ENCODE assay signal across 9 cellular contexts in genomic region chr2:27322301-27322765, GRCh38. TPM values are rescaled to one million over a fixed set of nuclear protein-coding genes. Genes with fewer than 3 reads are reported as not detected.
DNase-seq lines count a peak whose midpoint lies in the region; ATAC-seq and TF ChIP-seq lines count a peak whose summit lies in the region.
"Had no signal": no experiment of that assay in that cellular context is flagged by ENCODE, and none has a peak within 500 bp of the region (broad histone marks: within the 10 kb centered on the region; RNA-seq: fewer than 3 reads in every experiment).

No MANE protein-coding gene starts in this region.

- H3K4me3 Mint-ChIP-seq in activated T-cell treated with anti-CD3 and anti-CD28 coated beads, Interleukin-2, amount 50 U/mL, for 4 hours = peak overlapping the region; percentile 99

- in situ Hi-C loops in IMR-90 (cut with MboI; ENCODE audit: low sequenced_read_pairs) = no loop called here

- peak overlapping the region; percentile 57; the same call in 2 of the 3 replicates for H2BK15ac ChIP-seq in IMR-90 (ENCODE audit: low read depth, low read length)

- H3K9me1 ChIP-seq in IMR-90 (ENCODE audit: insufficient read depth, low read length) = peaks cover 12% of the 10 kb centered on the region; the same call in 1 of the 2 replicates

- H3K9me3 Mint-ChIP-seq in activated T-cell treated with anti-CD3 and anti-CD28 coated beads, Interleukin-2, amount 50 U/mL, for 4 hours = no peaks in the 10 kb centered on the region

- H2BK5ac ChIP-seq in IMR-90 (ENCODE audit: low read depth, low read length, poor library complexity, severe bottlenecking) = peak overlapping the region; percentile 27

- H3K4me1 ChIP-seq in IMR-90 (ENCODE audit: control insufficient read depth, insufficient read depth, low read length) = peaks cover 7% of the 10 kb centered on the region

- no peaks in the 10 kb centered on the region for H4K20me1 ChIP-seq in IMR-90 (ENCODE audit: insufficient read depth, low read length)

- DNase-seq in ELF-1 (ENCODE audit: low read depth, low spot score) (peak; percentile 19), IMR-90 (peak; percentile 8), left cardiac atrium (peak; percentile 35), skeletal muscle cell (ENCODE audit: low read depth) (no peak), DMS153 (lab: John Stamatoyannopoulos, UW) (no peak), NCI-H1417 treated with DMSO at 0.1 percent for 48 hours (lab: John Stamatoyannopoulos, UW) (no peak), NCI-H2196 (lab: John Stamatoyannopoulos, UW; ENCODE audit: unreplicated experiment) (no peak)
- DNase-seq in activated T-cell treated with anti-CD3 and anti-CD28 coated beads, Interleukin-2, amount 50 U/mL, for 4 hours = no peak

- peak overlapping the region; percentile 72 for H3K27ac ChIP-seq in IMR-90 (ENCODE audit: insufficient read depth, low read length)

- H3K4me2 ChIP-seq in IMR-90 (ENCODE audit: low read depth, low read length) = peak overlapping the region; percentile 84

- intact Hi-C loops in IMR-90 (cut with micrococcal nuclease) = loop anchor here (5.0 kb wide), 1 partner anchor 35 kb away; the partner anchor contains the start of gene GTF3C2
- intact Hi-C loops in left cardiac atrium (cut with DNase I) = loop anchor here in 1 of 2 donors (5.0 kb wide), 1 partner anchor 45 kb away; no protein-coding TSS in a partner anchor

- peak overlapping the region; percentile 95 for H2AK5ac ChIP-seq in IMR-90 (ENCODE audit: low read depth, low read length)

- peaks cover 20% of the 10 kb centered on the region for H3K4me1 Mint-ChIP-seq in activated T-cell treated with anti-CD3 and anti-CD28 coated beads, Interleukin-2, amount 50 U/mL, for 4 hours (ENCODE audit: low read depth)

- peak overlapping the region; percentile 92 for H2AFZ ChIP-seq in IMR-90 (replicated peaks; ENCODE audit: low read length, poor library complexity)

- H3K9ac ChIP-seq in IMR-90 (ENCODE audit: low read depth, low read length) = peak overlapping the region; percentile 70

- no peak for TF ChIP-seq CTCF in IMR-90 (conservative IDR thresholded peaks at IDR 0.05; ENCODE audit: low read depth, low read length)

- H2BK120ac ChIP-seq in IMR-90 (ENCODE audit: low read depth, low read length) = peak overlapping the region; percentile 7

- H3K9me3 ChIP-seq in IMR-90 (ENCODE audit: control insufficient read depth, insufficient read depth, low read length) = no peaks in the 10 kb centered on the region

- H3K4me3 ChIP-seq in IMR-90 (ENCODE audit: insufficient read depth, low read depth, low read length) (peak overlapping the region; percentile 63), skeletal muscle cell (ENCODE audit: low read depth, low read length) (peak overlapping the region; percentile 83)

- H3K79me1 ChIP-seq in IMR-90 (ENCODE audit: low read depth in 1 of 2, low read length in 2 of 2) = peaks cover 25 to 46% of the 10 kb centered on the region in 2 experiments; a peak in 3 of 4 replicates

- H4K91ac ChIP-seq in IMR-90 (ENCODE audit: insufficient read depth, low read depth, low read length) = peak overlapping the region; percentile 89

- TF ChIP-seq POLR2A in IMR-90 (IDR thresholded peaks at IDR 0.05; ENCODE audit: low read depth, low read length) = no peak

- peak overlapping the region; percentile 12; the same call in 1 of the 2 replicates for H3K18ac ChIP-seq in IMR-90 (ENCODE audit: low read depth, low read length)

- no peaks in the 10 kb centered on the region for H3K27me3 ChIP-seq in IMR-90 (ENCODE audit: control insufficient read depth, insufficient read depth, low read length)

- CTCF ChIA-PET in IMR-90 (lab: Yijun Ruan, JAX) = no interaction called here

- H3K36me3 Mint-ChIP-seq in activated T-cell treated with anti-CD3 and anti-CD28 coated beads, Interleukin-2, amount 50 U/mL, for 4 hours (ENCODE audit: insufficient read depth) = peaks cover 17% of the 10 kb centered on the region

- TF ChIP-seq RAD21 in IMR-90 (IDR thresholded peaks at IDR 0.05; ENCODE audit: low read length) = no peak

- dilution Hi-C loops in IMR-90 (cut with HindIII; ENCODE audit: low sequenced_read_pairs, unreplicated experiment) = no loop called here

- peaks cover 10% of the 10 kb centered on the region for H3K36me3 ChIP-seq in IMR-90 (ENCODE audit: control insufficient read depth, insufficient read depth, low read length)

- peak overlapping the region; percentile 56; the same call in 1 of the 2 replicates for H2BK20ac ChIP-seq in IMR-90 (ENCODE audit: low read depth, low read length)

- WGBS in IMR-90 (ENCODE audit: extremely low coverage in 2 of 2, insufficient read length in 1 of 2), 2 experiments = 27% methylated on average over 3 of the region's 10 CpGs; no CpG with 5 or more reads in 1 of the 2 experiments

- H3K23ac ChIP-seq in IMR-90 (ENCODE audit: low read depth, low read length) = peak overlapping the region; percentile 13

- no peaks in the 10 kb centered on the region for H3K27me3 Mint-ChIP-seq in activated T-cell treated with anti-CD3 and anti-CD28 coated beads, Interleukin-2, amount 50 U/mL, for 4 hours (ENCODE audit: low read depth)

- H3K4ac ChIP-seq in IMR-90 (ENCODE audit: low read depth, low read length) = peak overlapping the region; percentile 72

- POLR2A ChIA-PET in IMR-90 (lab: Charles Lee; ENCODE audit: unreplicated experiment) = no interaction called here

- peak overlapping the region; percentile 82 to 93 for H4K8ac ChIP-seq in IMR-90 (ENCODE audit: low read depth in 2 of 2, low read length in 2 of 2)

- BruUV-seq in IMR-90 (replicated peaks; lab: Mats Ljungman, UMichigan) = no TSS peak

- H3K14ac ChIP-seq in IMR-90 (replicated peaks; ENCODE audit: low read depth, low read length) = peak overlapping the region; percentile 97

- H4K5ac ChIP-seq in IMR-90 (ENCODE audit: low read depth, low read length) = peak overlapping the region; percentile 50

- H2AK9ac ChIP-seq in IMR-90 (replicated peaks; ENCODE audit: low read depth, low read length, poor library complexity) = peak overlapping the region; percentile 98

- peak overlapping the region; percentile 34 for H3K56ac ChIP-seq in IMR-90 (ENCODE audit: extremely low read depth, insufficient read depth, low read length)

- ATAC-seq in IMR-90 (ENCODE audit: low read depth) (peak; percentile 2), left cardiac atrium (peak; percentile 6 to 30)
- ATAC-seq in activated T-cell treated with anti-CD3 and anti-CD28 coated beads, Interleukin-2, amount 50 U/mL, for 4 hours = peak; percentile 12 to 14

TF ChIP-seq in IMR-90, 13 proteins besides CTCF, POLR2A, EP300 and RAD21:
- TF ChIP-seq, protein P1, sequence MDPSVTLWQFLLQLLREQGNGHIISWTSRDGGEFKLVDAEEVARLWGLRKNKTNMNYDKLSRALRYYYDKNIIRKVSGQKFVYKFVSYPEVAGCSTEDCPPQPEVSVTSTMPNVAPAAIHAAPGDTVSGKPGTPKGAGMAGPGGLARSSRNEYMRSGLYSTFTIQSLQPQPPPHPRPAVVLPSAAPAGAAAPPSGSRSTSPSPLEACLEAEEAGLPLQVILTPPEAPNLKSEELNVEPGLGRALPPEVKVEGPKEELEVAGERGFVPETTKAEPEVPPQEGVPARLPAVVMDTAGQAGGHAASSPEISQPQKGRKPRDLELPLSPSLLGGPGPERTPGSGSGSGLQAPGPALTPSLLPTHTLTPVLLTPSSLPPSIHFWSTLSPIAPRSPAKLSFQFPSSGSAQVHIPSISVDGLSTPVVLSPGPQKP (IDR thresholded peaks at IDR 0.05; ENCODE audit: borderline replicate concordance, low read depth, low read length) = no peak
- no peak for TF ChIP-seq FOS (IDR thresholded peaks at IDR 0.05; ENCODE audit: low read depth, low read length)
- TF ChIP-seq USF2 (IDR thresholded peaks at IDR 0.05; ENCODE audit: low read depth, low read length) = no peak
- peak; percentile 57; the same call in 1 of the 2 replicates for TF ChIP-seq MXI1 (IDR thresholded peaks at IDR 0.05; ENCODE audit: borderline replicate concordance, low read depth, low read length)

RNA-seq across cellular contexts. Expression of gene MPV17, which starts 0.6 kb away (rescaled TPM):
- total RNA-seq in IMR-90 (2012; rRNA removed) (70.4 and 80.5 TPM in 2 replicates), left cardiac atrium (10 to 100 TPM; 52.7 to 60.9 TPM)
- polyA plus RNA-seq in IMR-90 (2012; rRNA removed) = 160 and 164 TPM in 2 replicates
- polyA plus RNA-seq in IMR-90 (2012; cell fraction: cytosol; rRNA removed) = 146 and 152 TPM in 2 replicates
- 160 and 315 TPM in 2 replicates for polyA plus RNA-seq in IMR-90 (2012; cell fraction: nucleus; rRNA removed; ENCODE audit: low replicate concordance)
- total RNA-seq in activated T-cell treated with anti-CD3 and anti-CD28 coated beads, Interleukin-2, amount 50 U/mL, for 4 hours = 10 to 100 TPM; 84.6 to 89.4 (median 87.5) TPM

RNA-seq across cellular contexts. Expression of gene UCN, which starts 14.1 kb away (rescaled TPM):
- total RNA-seq in IMR-90 (2012; rRNA removed) (not detected in 2 replicates), left cardiac atrium (1 to 10 TPM; 1.2 to 1.6 TPM)
- polyA plus RNA-seq in IMR-90 (2012; rRNA removed) = 0.22 and 0.30 TPM in 2 replicates
- polyA plus RNA-seq in IMR-90 (2012; cell fraction: cytosol; rRNA removed) = 0.09 and 0.68 TPM in 2 replicates
- polyA plus RNA-seq in IMR-90 (2012; cell fraction: nucleus; rRNA removed; ENCODE audit: low replicate concordance) = 4.3 and 7.7 TPM in 2 replicates
- total RNA-seq in activated T-cell treated with anti-CD3 and anti-CD28 coated beads, Interleukin-2, amount 50 U/mL, for 4 hours = 1 to 10 TPM in 1 of 3 donors, under 1 TPM in 2; 0.71 to 1.1 (median 0.78) TPM

RNA-seq across cellular contexts. Expression of gene GTF3C2, which starts 34.2 kb away (rescaled TPM):
- total RNA-seq in IMR-90 (2012; rRNA removed) (23.1 and 25.5 TPM in 2 replicates), left cardiac atrium (10 to 100 TPM; 17.7 to 29.1 TPM)
- polyA plus RNA-seq in IMR-90 (2012; rRNA removed) = 36.9 and 37.7 TPM in 2 replicates
- 21.2 and 32.2 TPM in 2 replicates for polyA plus RNA-seq in IMR-90 (2012; cell fraction: cytosol; rRNA removed)
- polyA plus RNA-seq in IMR-90 (2012; cell fraction: nucleus; rRNA removed; ENCODE audit: low replicate concordance) = 85.6 and 101 TPM in 2 replicates
- total RNA-seq in activated T-cell treated with anti-CD3 and anti-CD28 coated beads, Interleukin-2, amount 50 U/mL, for 4 hours = 100 to 1,000 TPM; 102 to 110 (median 107) TPM

RNA-seq across cellular contexts. Expression of gene TRIM54, which starts 40.1 kb away (rescaled TPM):
- total RNA-seq in IMR-90 (2012; rRNA removed) (under 0.01 TPM in 1 of 2 replicates, not detected in the other), left cardiac atrium (100 to 1,000 TPM in 1 of 2 donors, 10 to 100 TPM in 1; 92.1 to 105 TPM)
- polyA plus RNA-seq in IMR-90 (2012; rRNA removed) = 0.07 and 0.15 TPM in 2 replicates
- polyA plus RNA-seq in IMR-90 (2012; cell fraction: cytosol; rRNA removed) = 0.04 and 0.08 TPM in 2 replicates
- 0.26 and 0.29 TPM in 2 replicates for polyA plus RNA-seq in IMR-90 (2012; cell fraction: nucleus; rRNA removed; ENCODE audit: low replicate concordance)
- under 1 TPM; 0.21 to 0.40 (median 0.22) TPM for total RNA-seq in activated T-cell treated with anti-CD3 and anti-CD28 coated beads, Interleukin-2, amount 50 U/mL, for 4 hours
- total RNA-seq: T-helper 2 cell treated with Interferon-gamma antibody and Interleukin-4, amounts not matched to agents 100 ng/mL and 5 ng/mL, for 36 hours had no signal

RNA-seq across cellular contexts. Expression of gene DNAJC5G, which starts 47.1 kb away (rescaled TPM):
- total RNA-seq in IMR-90 (2012; rRNA removed) = not detected in 2 replicates
- polyA plus RNA-seq in IMR-90 (2012; rRNA removed) = not detected in 2 replicates
- not detected in 2 replicates for polyA plus RNA-seq in IMR-90 (2012; cell fraction: cytosol; rRNA removed)
- not detected in 2 replicates for polyA plus RNA-seq in IMR-90 (2012; cell fraction: nucleus; rRNA removed; ENCODE audit: low replicate concordance)
- not detected for total RNA-seq in activated T-cell treated with anti-CD3 and anti-CD28 coated beads, Interleukin-2, amount 50 U/mL, for 4 hours
- under 1 TPM; 0.41 to 0.71 TPM for total RNA-seq in left cardiac atrium
- total RNA-seq: T-helper 2 cell treated with Interferon-gamma antibody and Interleukin-4, amounts not matched to agents 100 ng/mL and 5 ng/mL, for 36 hours had no signal

Comparison
In these comparisons a context has a peak if more than half of its experiments do, and no peak if none do; other contexts are left out.
1. DNase-seq: peak in ELF-1 (single experiment), IMR-90 (single experiment) and left cardiac atrium (single experiment); none in activated T-cell treated with anti-CD3 and anti-CD28 coated beads, Interleukin-2, amount 50 U/mL, for 4 hours (single experiment), skeletal muscle cell (single experiment), DMS153 (single experiment), NCI-H1417 treated with DMSO at 0.1 percent for 48 hours (single experiment) and NCI-H2196 (single experiment).
2. Peak in every context shown above with its lines, with median percentiles within 50 percentile points of each other: ATAC-seq.